Comparison of ENCODE assay signal across 8 cellular contexts in genomic region chr1:43930168-43930948, GRCh38. TPM values are rescaled to one million over a fixed set of nuclear protein-coding genes. Genes with fewer than 3 reads are reported as not detected.
A peak's percentile ranks its signal among the peaks of the same experiment; 100 is the strongest.
DNase-seq lines count a peak whose midpoint lies in the region; ATAC-seq and TF ChIP-seq lines count a peak whose summit lies in the region.

No MANE protein-coding gene starts in this region.

- H3K4me1 Mint-ChIP-seq in glutamatergic neuron (ENCODE audit: low read depth, unreplicated experiment): peaks cover 12% of the 10 kb centered on the region

- H3K27ac Mint-ChIP-seq in glutamatergic neuron (ENCODE audit: unreplicated experiment): no peak overlapping the region

- no peak for ATAC-seq in GM18498 (IDR thresholded peaks at IDR 0.05; ENCODE audit: unreplicated experiment)
- no peak for ATAC-seq in HG03045 (IDR thresholded peaks at IDR 0.05; ENCODE audit: unreplicated experiment)

- no peaks in the 10 kb centered on the region for H3K9me2 ChIP-seq in DOHH2 (replicated peaks; ENCODE audit: control insufficient read depth, low read length)

- no peak for TF ChIP-seq POLR2A in Peyer's patch (IDR thresholded peaks at IDR 0.05)

- peaks cover 5% of the 10 kb centered on the region for H3K4me1 ChIP-seq in DOHH2 (ENCODE audit: control insufficient read depth, low read length)
- peaks cover 3 to 17% (median 9%) of the 10 kb centered on the region in 4 donors for H3K4me1 ChIP-seq in Peyer's patch

- DNase-seq in ACHN (peak; percentile 19), Peyer's patch (no peak), glutamatergic neuron (no peak), cerebellum (ENCODE audit: low spot score) (no peak), amygdala (lab: John Stamatoyannopoulos, UW) (no peak)

- peaks cover 8% of the 10 kb centered on the region for H3K9me3 Mint-ChIP-seq in glutamatergic neuron (ENCODE audit: unreplicated experiment)

- peaks cover 9% of the 10 kb centered on the region for H3K27me3 Mint-ChIP-seq in glutamatergic neuron (ENCODE audit: unreplicated experiment)

- TF ChIP-seq CTCF in DOHH2 (IDR thresholded peaks at IDR 0.05; ENCODE audit: low read depth, low read length, poor library complexity, severe bottlenecking): peak; percentile 59
- TF ChIP-seq CTCF in Peyer's patch (IDR thresholded peaks at IDR 0.05): peak in 4 of 6 experiments; percentile 27 to 44 (median 40)
- peak; percentile 27 for TF ChIP-seq CTCF in glutamatergic neuron (IDR thresholded peaks at IDR 0.05; ENCODE audit: partially characterized antibody, unreplicated experiment)

- in situ Hi-C loops in ACHN (cut with HindIII; ENCODE audit: low pct_ligation_motif_present, low pct_unique_long_range_greater_than_20kb, low sequenced_read_pairs): loop anchor here (25.0 kb wide), 1 partner anchor 168 kb away; no protein-coding TSS in a partner anchor

- H3K4me3 Mint-ChIP-seq in glutamatergic neuron (ENCODE audit: unreplicated experiment): no peak overlapping the region

- no peak overlapping the region for H3K4me2 ChIP-seq in DOHH2 (ENCODE audit: low read length)

- H3K36me3 ChIP-seq in DOHH2 (ENCODE audit: control insufficient read depth, low read length) (no peaks in the 10 kb centered on the region), Peyer's patch (no peaks in the 10 kb centered on the region)

- H3K27ac ChIP-seq in DOHH2 (ENCODE audit: low read depth, low read length): no peak overlapping the region
- H3K27ac ChIP-seq in Peyer's patch: no peak overlapping the region

- no peak overlapping the region for H3K4me3 ChIP-seq in DOHH2 (ENCODE audit: low read length)
- no peak overlapping the region for H3K4me3 ChIP-seq in Peyer's patch

- H3F3A ChIP-seq in DOHH2 (ENCODE audit: control insufficient read depth, insufficient read depth): no peaks in the 10 kb centered on the region

- H3K9me3 ChIP-seq in DOHH2 (ENCODE audit: control insufficient read depth, insufficient read depth, low read length): no peaks in the 10 kb centered on the region
- no peaks in the 10 kb centered on the region for H3K9me3 ChIP-seq in Peyer's patch

- H3K36me3 Mint-ChIP-seq in glutamatergic neuron (ENCODE audit: unreplicated experiment): peaks cover 7% of the 10 kb centered on the region

- no peaks in the 10 kb centered on the region for H4K20me1 ChIP-seq in DOHH2 (ENCODE audit: control insufficient read depth, insufficient read depth, low read depth, low read length)

- H3K79me2 ChIP-seq in DOHH2 (ENCODE audit: control insufficient read depth, low read length): no peaks in the 10 kb centered on the region

- H3K27me3 ChIP-seq in DOHH2 (ENCODE audit: control insufficient read depth, low read length) (no peaks in the 10 kb centered on the region), Peyer's patch (no peaks in the 10 kb centered on the region)

RNA-seq across cellular contexts. Expression of gene ARTN, which starts 3.2 kb away (rescaled TPM):
- total RNA-seq in Peyer's patch (under 1 TPM in 1 of 4 donors, not detected in 3; 0.94 TPM), glutamatergic neuron (ENCODE audit: unreplicated experiment) (not detected), cerebellum (0.91 TPM)

RNA-seq across cellular contexts. Expression of gene IPO13, which starts 16.4 kb away (rescaled TPM):
- total RNA-seq in Peyer's patch (10 to 100 TPM in 3 of 4 donors, 1 to 10 TPM in 1; 9.1 to 36.5 (median 32.0) TPM), glutamatergic neuron (ENCODE audit: unreplicated experiment) (53.2 TPM), cerebellum (14.0 TPM)

RNA-seq across cellular contexts. Expression of gene DPH2, which starts 39.5 kb away (rescaled TPM):
- total RNA-seq in Peyer's patch (100 to 1,000 TPM in 1 of 4 donors, 10 to 100 TPM in 3; 16.6 to 106 (median 38.6) TPM), glutamatergic neuron (ENCODE audit: unreplicated experiment) (25.3 TPM), cerebellum (14.2 TPM)

RNA-seq across cellular contexts. Expression of gene ATP6V0B, which starts 44.4 kb away (rescaled TPM):
- total RNA-seq in Peyer's patch (100 to 1,000 TPM in 2 of 4 donors, 10 to 100 TPM in 2; 87.5 to 218 (median 122) TPM), glutamatergic neuron (ENCODE audit: unreplicated experiment) (208 TPM), cerebellum (89.9 TPM)

RNA-seq across cellular contexts. Expression of gene B4GALT2, which starts 48.7 kb away (rescaled TPM):
- total RNA-seq in Peyer's patch: 10 to 100 TPM in 3 of 4 donors, 1 to 10 TPM in 1; 8.2 to 28.9 (median 22.2) TPM
- total RNA-seq in glutamatergic neuron (ENCODE audit: unreplicated experiment): 45.7 TPM
- 59.3 TPM for total RNA-seq in cerebellum
